ENCODE assay signal across 15 cellular contexts in genomic region chr6:157596886-157597285, GRCh38.
DNase-seq lines count a peak whose midpoint lies in the region; ATAC-seq, FAIRE-seq and TF ChIP-seq lines count a peak whose summit lies in the region.
"Had no signal": no experiment of that assay in that cellular context is flagged by ENCODE, and none has a peak within 500 bp of the region (broad histone marks: within the 10 kb centered on the region; RNA-seq: fewer than 3 reads in every experiment).

No MANE protein-coding gene starts in this region.

- no peak for TF ChIP-seq POLR2A in body of pancreas (IDR thresholded peaks at IDR 0.05)

- peaks cover 20% of the 10 kb centered on the region for H3K4me1 ChIP-seq in body of pancreas
- peaks cover 8 to 12% of the 10 kb centered on the region in 2 donors for H3K4me1 ChIP-seq in kidney (ENCODE audit: control insufficient read depth in 1 of 2, insufficient read depth in 1 of 2, low read depth in 1 of 2, low read length in 2 of 2)
- peaks cover 7% of the 10 kb centered on the region for H3K4me1 ChIP-seq in stomach smooth muscle (ENCODE audit: control insufficient read depth, insufficient read depth, low read length)

- no peak for FAIRE-seq in kidney (lab: Jason Lieb, UNC)
- FAIRE-seq in RCC 7860 (lab: Jason Lieb, UNC): no peak

- H3K27me3 ChIP-seq in body of pancreas (no peaks in the 10 kb centered on the region), stomach smooth muscle (ENCODE audit: control insufficient read depth in 1 of 2, insufficient read depth in 2 of 2, low read length in 2 of 2) (no peaks in the 10 kb centered on the region)

- intact Hi-C loops in body of pancreas (cut with DNase I) (no loop called here), kidney (cut with DNase I) (no loop called here)

- H3K4me3 ChIP-seq in body of pancreas (no peak overlapping the region), kidney (ENCODE audit: low read length in 2 of 2) (peak overlapping the region in 1 of 2 donors; percentile 11), stomach smooth muscle (ENCODE audit: low read length in 2 of 2) (no peak overlapping the region)

- H3K9me3 ChIP-seq in body of pancreas (peaks cover 0 to 2% (median 0%) of the 10 kb centered on the region in 3 donors), kidney (ENCODE audit: control insufficient read depth in 1 of 2, low read length in 2 of 2) (no peaks in the 10 kb centered on the region), stomach smooth muscle (ENCODE audit: control insufficient read depth in 2 of 2, low read length in 2 of 2) (no peaks in the 10 kb centered on the region)

- H3K27ac ChIP-seq in body of pancreas: peak overlapping the region in 3 of 4 donors; percentile 52 to 62 (median 59)
- peak overlapping the region; percentile 7 to 81 for H3K27ac ChIP-seq in kidney (ENCODE audit: low read depth in 2 of 2, low read length in 2 of 2)
- H3K27ac ChIP-seq in stomach smooth muscle (ENCODE audit: low read length): peak overlapping the region; percentile 18

- 68 to 77% methylated on average over 15 of the region's 15 CpGs for WGBS in body of pancreas, 2 donors

- H3K36me3 ChIP-seq in body of pancreas (replicated peaks in 1 of 2; ENCODE audit: insufficient read depth in 1 of 2, low read depth in 2 of 2): no peaks in the 10 kb centered on the region
- no peaks in the 10 kb centered on the region for H3K36me3 ChIP-seq in kidney (ENCODE audit: control insufficient read depth in 1 of 2, insufficient read depth in 2 of 2, low read length in 2 of 2)
- H3K36me3 ChIP-seq in stomach smooth muscle (ENCODE audit: control insufficient read depth in 2 of 2, insufficient read depth in 2 of 2, low read length in 2 of 2): peaks cover 0 to 2% of the 10 kb centered on the region in 2 donors

- TF ChIP-seq CTCF in body of pancreas (IDR thresholded peaks at IDR 0.05): no peak
- TF ChIP-seq CTCF in kidney (IDR thresholded peaks at IDR 0.05; ENCODE audit: borderline replicate concordance, extremely low read depth, insufficient read depth): no peak

- DNase-seq in EH (ENCODE audit: low read depth): peak; percentile 46
- DNase-seq in body of pancreas: no peak
- DNase-seq in kidney: no peak
- no peak for DNase-seq in stimulated activated CD4-positive, alpha-beta T cell treated with anti-CD3 and anti-CD28 coated beads, Interleukin-1b, Interleukin-23, amount 100 ng/mL, for 48 hours
- no peak for DNase-seq in RCC 7860 (ENCODE audit: low spot score)
- no peak for DNase-seq in hypothalamus (lab: John Stamatoyannopoulos, UW)
- DNase-seq: activated CD4-positive, CD25-positive, alpha-beta regulatory T cell treated with anti-CD3 and anti-CD28 coated beads, Interleukin-2, amount 50 U/mL, for 72 hours; activated effector memory CD4-positive, alpha-beta T cell treated with anti-CD3 and anti-CD28 coated beads, Interleukin-2, amount 50 U/mL, for 16 hours; foreskin melanocyte; MV-4-11; NCI-H2029; NCI-H510A; SIG-M5 had no signal

- no peak for ATAC-seq in body of pancreas
- no peak for ATAC-seq in GM18519 (IDR thresholded peaks at IDR 0.05; ENCODE audit: low FRiP score, unreplicated experiment)

- peak overlapping the region in 1 of 2 donors; percentile 28 for H3K9ac ChIP-seq in kidney (ENCODE audit: low read length in 2 of 2)
- H3K9ac ChIP-seq in stomach smooth muscle (ENCODE audit: low read length in 2 of 2): no peak overlapping the region
